Comparison of ENCODE assay signal across 3 cellular contexts in the genomic region with DNA sequence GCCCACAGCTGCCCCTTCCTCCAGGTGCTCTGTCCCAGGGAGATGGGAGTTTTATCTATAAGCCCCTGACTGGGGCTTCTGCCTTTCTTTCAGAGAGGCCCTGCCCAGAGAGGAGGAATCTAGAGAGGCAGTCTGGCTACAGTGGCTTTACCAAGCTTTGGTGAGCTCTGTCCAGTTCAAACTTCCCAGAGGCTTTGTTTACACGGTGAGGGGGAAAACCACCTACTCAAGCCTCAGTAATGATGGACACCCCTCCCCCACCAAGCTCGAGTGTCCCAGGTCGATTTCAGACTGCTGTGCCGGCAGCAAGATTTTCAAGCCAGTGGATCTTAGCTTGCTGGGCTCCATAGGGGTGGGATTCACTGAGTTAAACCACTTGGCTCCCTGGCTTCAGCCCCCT. TPM values are rescaled to one million over a fixed set of nuclear protein-coding genes. Genes with fewer than 3 reads are reported as not detected.
"Had no signal": no experiment of that assay in that cellular context is flagged by ENCODE, and none has a peak within 500 bp of the region (broad histone marks: within the 10 kb centered on the region; RNA-seq: fewer than 3 reads in every experiment).

No MANE protein-coding gene starts in this region.

RNA-seq across cellular contexts. Expression of gene SLC22A3, which starts 25.4 kb away (rescaled TPM):
- total RNA-seq: dermis microvascular lymphatic vessel endothelial cell; mononuclear cell; naive thymus-derived CD4-positive, alpha-beta T cell had no signal
